14 cellular contexts compared by ENCODE assay signal in genomic region chr2:114022360-114023085, GRCh38.
DNase-seq lines count a peak whose midpoint lies in the region; ATAC-seq and TF ChIP-seq lines count a peak whose summit lies in the region.
"Had no signal": no experiment of that assay in that cellular context is flagged by ENCODE, and none has a peak within 500 bp of the region (broad histone marks: within the 10 kb centered on the region; RNA-seq: fewer than 3 reads in every experiment).

No MANE protein-coding gene starts in this region.

- H3K27ac ChIP-seq in mucosa of rectum (ENCODE audit: low read depth in 2 of 2, low read length in 2 of 2): peak overlapping the region; percentile 18 to 56
- H3K27ac ChIP-seq: ascending aorta, KMS-11, lower lobe of right lung, upper lobe of right lung had no signal

- peaks cover 0 to 4% of the 10 kb centered on the region in 2 donors for H3K9me3 ChIP-seq in mucosa of rectum (ENCODE audit: control insufficient read depth in 2 of 2, low read length in 2 of 2)
- H3K9me3 ChIP-seq: ascending aorta, upper lobe of right lung had no signal

- peak; percentile 82 for DNase-seq in Caki2 (ENCODE audit: low read depth)
- peak; percentile 72 for DNase-seq in NCI-H226
- DNase-seq in epithelial cell of esophagus (ENCODE audit: low read depth): peak; percentile 94
- no peak for DNase-seq in activated CD4-positive, alpha-beta T cell treated with anti-CD3 and anti-CD28 coated beads, Interleukin-2, amount 50 U/mL, for 4 hours
- no peak for DNase-seq in 8988T
- DNase-seq in NAMALWA (ENCODE audit: low spot score): no peak
- DNase-seq: lower lobe of right lung, NCI-H748 treated with DMSO at 0.1 percent for 48 hours, retina, upper lobe of right lung had no signal

- H3K27me3 ChIP-seq in mucosa of rectum (ENCODE audit: control insufficient read depth in 2 of 2, insufficient read depth in 2 of 2, low read length in 2 of 2): no peaks in the 10 kb centered on the region
- H3K27me3 ChIP-seq: ascending aorta, upper lobe of right lung had no signal

- TF ChIP-seq CTCF in epithelial cell of esophagus (IDR thresholded peaks at IDR 0.05; ENCODE audit: insufficient read depth, low read depth, low read length, missing control alignments): no peak

- in situ Hi-C loops in Caki2 (cut with HindIII; ENCODE audit: low pct_unique_long_range_greater_than_20kb, low sequenced_read_pairs): no loop called here

- H3K4me3 ChIP-seq in epithelial cell of esophagus (ENCODE audit: low read length): no peak overlapping the region
- H3K4me3 ChIP-seq in mucosa of rectum (ENCODE audit: low read length in 2 of 2): no peak overlapping the region
- H3K4me3 ChIP-seq: ascending aorta, lower lobe of right lung, upper lobe of right lung had no signal

- peaks cover 0 to 2% of the 10 kb centered on the region in 2 donors for H3K4me1 ChIP-seq in mucosa of rectum (ENCODE audit: control insufficient read depth in 2 of 2, insufficient read depth in 2 of 2, low read length in 2 of 2)
- H3K4me1 ChIP-seq: ascending aorta, lower lobe of right lung, upper lobe of right lung had no signal

- H3K9ac ChIP-seq in mucosa of rectum (ENCODE audit: low read depth in 1 of 2, low read length in 2 of 2): no peak overlapping the region
- H3K9ac ChIP-seq: KMS-11 had no signal

- ATAC-seq in GM19455 (IDR thresholded peaks at IDR 0.05; ENCODE audit: unreplicated experiment): no peak
- ATAC-seq: lower lobe of right lung, upper lobe of right lung had no signal

- no peaks in the 10 kb centered on the region for H3K36me3 ChIP-seq in mucosa of rectum (ENCODE audit: control insufficient read depth in 2 of 2, insufficient read depth in 2 of 2, low read length in 2 of 2)
- H3K36me3 ChIP-seq: ascending aorta, lower lobe of right lung, upper lobe of right lung had no signal

Comparison
In these comparisons a context has a peak if more than half of its experiments do, and no peak if none do; other contexts are left out.
1. DNase-seq: peak in Caki2 (single experiment), NCI-H226 (single experiment) and epithelial cell of esophagus (single experiment); none in activated CD4-positive, alpha-beta T cell treated with anti-CD3 and anti-CD28 coated beads, Interleukin-2, amount 50 U/mL, for 4 hours (0 of 2), 8988T (single experiment) and NAMALWA (single experiment).